15 cellular contexts compared by ENCODE assay signal in genomic region chr15:48388937-48389309, GRCh38.
"Had no signal": no experiment of that assay in that cellular context is flagged by ENCODE, and none has a peak within 500 bp of the region (broad histone marks: within the 10 kb centered on the region; RNA-seq: fewer than 3 reads in every experiment).

No MANE protein-coding gene starts in this region.

- DNase-seq: activated CD4-positive, alpha-beta T cell treated with anti-CD3 and anti-CD28 coated beads for 4 hours; activated CD8-positive, alpha-beta memory T cell treated with anti-CD3 and anti-CD28 coated beads, Interleukin-2, amount 50 U/mL, for 48 hours; activated CD8-positive, alpha-beta T cell treated with anti-CD3 and anti-CD28 coated beads for 36 hours; activated naive CD4-positive, alpha-beta T cell treated with Interleukin-2 at 50 U/mL for 16 hours; activated naive CD8-positive, alpha-beta T cell treated with anti-CD3 and anti-CD28 coated beads, Interleukin-2, amount 50 U/mL, for 24 hours; erythroblast; heart right ventricle; retina had no signal

- H3K4me3 Mint-ChIP-seq: activated CD8-positive, alpha-beta T cell treated with anti-CD3 and anti-CD28 coated beads for 36 hours; activated naive CD8-positive, alpha-beta T cell treated with anti-CD3 and anti-CD28 coated beads, Interleukin-2, amount 50 U/mL, for 24 hours; activated T-helper 1 cell treated with anti-CD3 and anti-CD28 coated beads, Interleukin-12 subunit alpha, Interleukin-12 subunit beta, Interleukin-2, Interleukin-4 antibody, amounts not matched to agents 30 ng/mL and 10 ng/mL and 1 ng/mL, durations not matched to agents 14 hours and 24 hours and 36 hours; central memory CD8-positive, alpha-beta T cell; dendritic cell treated with granulocyte-macrophage colony-stimulating factor and Interleukin-4, amounts not matched to agents 40 ng/mL and 50 ng/mL, for 4 days; neural crest cell; stimulated activated memory B cell treated with anti-CD40 and anti-IgM and Interleukin-4, amounts not matched to agents 10 μg/mL and 1 μg/mL and 100 μg/mL, for 72 hours; T-helper 1 cell treated with Interleukin-12 subunit alpha and Interleukin-12 subunit beta and Interleukin-4 antibody, amounts not matched to agents 30 μg/mL and 1 μg/mL, for 36 hours had no signal

- H3K9me3 ChIP-seq: heart right ventricle had no signal

- H3K79me2 ChIP-seq: parathyroid adenoma had no signal

- H2AFZ ChIP-seq: parathyroid adenoma had no signal

- H3K36me3 Mint-ChIP-seq: stimulated activated memory B cell treated with anti-CD40 and anti-IgM and Interleukin-4, amounts not matched to agents 10 μg/mL and 1 μg/mL and 100 μg/mL, for 72 hours had no signal

- H3K4me1 Mint-ChIP-seq: activated naive CD8-positive, alpha-beta T cell treated with anti-CD3 and anti-CD28 coated beads, Interleukin-2, amount 50 U/mL, for 24 hours; central memory CD8-positive, alpha-beta T cell; neural crest cell; stimulated activated memory B cell treated with anti-CD40 and anti-IgM and Interleukin-4, amounts not matched to agents 10 μg/mL and 1 μg/mL and 100 μg/mL, for 72 hours had no signal

- H3K27ac Mint-ChIP-seq: activated CD8-positive, alpha-beta T cell treated with anti-CD3 and anti-CD28 coated beads for 36 hours; activated naive CD8-positive, alpha-beta T cell treated with anti-CD3 and anti-CD28 coated beads, Interleukin-2, amount 50 U/mL, for 24 hours; activated T-helper 1 cell treated with anti-CD3 and anti-CD28 coated beads, Interleukin-12 subunit alpha, Interleukin-12 subunit beta, Interleukin-2, Interleukin-4 antibody, amounts not matched to agents 30 ng/mL and 10 ng/mL and 1 ng/mL, durations not matched to agents 14 hours and 24 hours and 36 hours; dendritic cell treated with granulocyte-macrophage colony-stimulating factor and Interleukin-4, amounts not matched to agents 40 ng/mL and 50 ng/mL, for 4 days; stimulated activated memory B cell treated with anti-CD40 and anti-IgM and Interleukin-4, amounts not matched to agents 10 μg/mL and 1 μg/mL and 100 μg/mL, for 72 hours; T-helper 1 cell treated with Interleukin-12 subunit alpha and Interleukin-12 subunit beta and Interleukin-4 antibody, amounts not matched to agents 30 μg/mL and 1 μg/mL, for 36 hours had no signal

- ATAC-seq: activated CD8-positive, alpha-beta T cell treated with anti-CD3 and anti-CD28 coated beads for 36 hours; activated naive CD8-positive, alpha-beta T cell treated with anti-CD3 and anti-CD28 coated beads, Interleukin-2, amount 50 U/mL, for 24 hours; stimulated activated memory B cell treated with anti-CD40 and anti-IgM and Interleukin-4, amounts not matched to agents 10 μg/mL and 1 μg/mL and 100 μg/mL, for 72 hours had no signal

- H3K9ac ChIP-seq: parathyroid adenoma had no signal

- H3K27me3 ChIP-seq: heart right ventricle had no signal

- H3K36me3 ChIP-seq: heart right ventricle had no signal

- H3K4me3 ChIP-seq: heart right ventricle had no signal

- H3K9me3 Mint-ChIP-seq: activated CD8-positive, alpha-beta T cell treated with anti-CD3 and anti-CD28 coated beads for 36 hours; activated naive CD8-positive, alpha-beta T cell treated with anti-CD3 and anti-CD28 coated beads, Interleukin-2, amount 50 U/mL, for 24 hours; activated T-helper 1 cell treated with anti-CD3 and anti-CD28 coated beads, Interleukin-12 subunit alpha, Interleukin-12 subunit beta, Interleukin-2, Interleukin-4 antibody, amounts not matched to agents 30 ng/mL and 10 ng/mL and 1 ng/mL, durations not matched to agents 14 hours and 24 hours and 36 hours; central memory CD8-positive, alpha-beta T cell; dendritic cell treated with granulocyte-macrophage colony-stimulating factor and Interleukin-4, amounts not matched to agents 40 ng/mL and 50 ng/mL, for 4 days; neural crest cell; stimulated activated memory B cell treated with anti-CD40 and anti-IgM and Interleukin-4, amounts not matched to agents 10 μg/mL and 1 μg/mL and 100 μg/mL, for 72 hours; T-helper 1 cell treated with Interleukin-12 subunit alpha and Interleukin-12 subunit beta and Interleukin-4 antibody, amounts not matched to agents 30 μg/mL and 1 μg/mL, for 36 hours had no signal

- H3K4me1 ChIP-seq: parathyroid adenoma had no signal

- H3K27me3 Mint-ChIP-seq: activated CD8-positive, alpha-beta T cell treated with anti-CD3 and anti-CD28 coated beads for 36 hours; dendritic cell treated with granulocyte-macrophage colony-stimulating factor and Interleukin-4, amounts not matched to agents 40 ng/mL and 50 ng/mL, for 4 days had no signal

- H3K27ac ChIP-seq: parathyroid adenoma had no signal
